ENCODE assay signal across 21 cellular contexts in genomic region chr11:2535673-2536439, GRCh38.
DNase-seq lines count a peak whose midpoint lies in the region; ATAC-seq and TF ChIP-seq lines count a peak whose summit lies in the region.
"Had no signal": no experiment of that assay in that cellular context is flagged by ENCODE, and none has a peak within 500 bp of the region (broad histone marks: within the 10 kb centered on the region; RNA-seq: fewer than 3 reads in every experiment).

No MANE protein-coding gene starts in this region.

- H3K9ac ChIP-seq in trophoblast cell (ENCODE audit: low read length), result no peak overlapping the region
- H3K9ac ChIP-seq in smooth muscle cell (ENCODE audit: low read depth), result no peak overlapping the region

- H2BK12ac ChIP-seq in trophoblast cell (ENCODE audit: low read length), result peak overlapping the region; percentile 53

- TF ChIP-seq POLR2A in adrenal gland (IDR thresholded peaks at IDR 0.05), result no peak

- H4K91ac ChIP-seq in trophoblast cell (ENCODE audit: low read depth, low read length), result peak overlapping the region; percentile 82

- H3K36me3 ChIP-seq in adrenal gland (replicated peaks in 1 of 2) (peaks cover 0 to 9% of the 10 kb centered on the region in 2 donors), trophoblast cell (ENCODE audit: control insufficient read depth in 1 of 2, insufficient read depth in 2 of 2, low read length in 2 of 2) (no peaks in the 10 kb centered on the region), smooth muscle cell (ENCODE audit: low read depth) (no peaks in the 10 kb centered on the region)
- H3K36me3 ChIP-seq: thyroid gland, WERI-Rb-1 had no signal

- H3K4me3 Mint-ChIP-seq in CD14-positive monocyte, result no peak overlapping the region
- H3K4me3 Mint-ChIP-seq: activated naive CD8-positive, alpha-beta T cell treated with anti-CD3 and anti-CD28 coated beads, Interleukin-2, amount 50 U/mL, for 24 hours; T-helper 1 cell treated with Interleukin-12 subunit alpha and Interleukin-12 subunit beta and Interleukin-4 antibody, amounts not matched to agents 30 μg/mL and 1 μg/mL, for 36 hours had no signal

- H3F3A ChIP-seq in smooth muscle cell (ENCODE audit: low read depth), result peaks cover 7% of the 10 kb centered on the region

- peaks cover 37% of the 10 kb centered on the region for H3K4me1 Mint-ChIP-seq in CD14-positive monocyte

- no peak overlapping the region for H3K4ac ChIP-seq in trophoblast cell (ENCODE audit: low read depth, low read length)

- intact Hi-C loops in CD14-positive monocyte (cut with micrococcal nuclease) (loop anchor here in 1 of 2 donors (10.0 kb wide), 1 partner anchor 429 kb away; no protein-coding TSS in a partner anchor), adrenal gland (cut with DNase I) (no loop called here), left ventricle myocardium superior (cut with micrococcal nuclease) (no loop called here)

- H3K18ac ChIP-seq in trophoblast cell (ENCODE audit: low read length), result no peak overlapping the region

- H3K27me3 ChIP-seq in adrenal gland (no peaks in the 10 kb centered on the region), trophoblast cell (ENCODE audit: insufficient read depth, low read length) (no peaks in the 10 kb centered on the region), smooth muscle cell (ENCODE audit: low read depth) (no peaks in the 10 kb centered on the region)
- H3K27me3 ChIP-seq: heart right ventricle, thyroid gland had no signal

- H3K79me1 ChIP-seq in trophoblast cell (ENCODE audit: low read length), result peaks cover 21% of the 10 kb centered on the region

- peaks cover 19 to 45% of the 10 kb centered on the region in 2 donors for H3K36me3 Mint-ChIP-seq in CD14-positive monocyte

- H3K4me3 ChIP-seq in adrenal gland (no peak overlapping the region), trophoblast cell (ENCODE audit: low read depth, low read length) (no peak overlapping the region), smooth muscle cell (no peak overlapping the region)
- H3K4me3 ChIP-seq: heart right ventricle, PC-9, thyroid gland had no signal

- no peak for TF ChIP-seq CTCF in CD14-positive monocyte (IDR thresholded peaks at IDR 0.05)
- TF ChIP-seq CTCF in adrenal gland (IDR thresholded peaks at IDR 0.05), result no peak
- TF ChIP-seq CTCF in smooth muscle cell (IDR thresholded peaks at IDR 0.05; ENCODE audit: borderline replicate concordance, insufficient read depth, poor library complexity, severe bottlenecking), result no peak

- peak overlapping the region; percentile 11 for H2AK5ac ChIP-seq in trophoblast cell (ENCODE audit: low read length)

- H3K27me3 Mint-ChIP-seq in CD14-positive monocyte (ENCODE audit: low read depth in 3 of 3), result peaks cover 5 to 16% (median 7%) of the 10 kb centered on the region in 3 donors

- H3K27ac Mint-ChIP-seq in CD14-positive monocyte, result peak overlapping the region in 1 of 7 donors; percentile 43
- H3K27ac Mint-ChIP-seq: activated naive CD8-positive, alpha-beta T cell treated with anti-CD3 and anti-CD28 coated beads, Interleukin-2, amount 50 U/mL, for 24 hours; T-helper 1 cell treated with Interleukin-12 subunit alpha and Interleukin-12 subunit beta and Interleukin-4 antibody, amounts not matched to agents 30 μg/mL and 1 μg/mL, for 36 hours had no signal

- peaks cover 6% of the 10 kb centered on the region for H3K79me2 ChIP-seq in trophoblast cell (ENCODE audit: control insufficient read depth, insufficient read depth, low read length, poor library complexity)
- H3K79me2 ChIP-seq in smooth muscle cell (ENCODE audit: low read depth), result no peaks in the 10 kb centered on the region

- H3K27ac ChIP-seq in adrenal gland (peak overlapping the region in 3 of 5 donors; percentile 85 to 93 (median 89)), trophoblast cell (ENCODE audit: low read depth, low read length) (no peak overlapping the region), smooth muscle cell (ENCODE audit: low read depth) (no peak overlapping the region)
- H3K27ac ChIP-seq: heart right ventricle, PC-9, thyroid gland, WERI-Rb-1 had no signal

- H3K4me2 ChIP-seq in trophoblast cell (ENCODE audit: low read length) (no peak overlapping the region), smooth muscle cell (no peak overlapping the region)
- H3K4me2 ChIP-seq: PC-9 had no signal

- H4K20me1 ChIP-seq in smooth muscle cell (ENCODE audit: low read depth), result no peaks in the 10 kb centered on the region

- no peak overlapping the region for H2BK5ac ChIP-seq in trophoblast cell (ENCODE audit: low read depth, low read length, poor library complexity)

- H4K8ac ChIP-seq in trophoblast cell (ENCODE audit: low read depth, low read length), result no peak overlapping the region

- H3K23ac ChIP-seq in trophoblast cell (ENCODE audit: low read length), result no peak overlapping the region

- 83 to 96% (median 89%) methylated on average over 10 to 27 of the region's 27 CpGs; no CpG with 5 or more reads in 1 of the 4 donors for WGBS in adrenal gland, 4 donors
- no CpG with 5 or more reads among the region's 27 CpGs for WGBS in trophoblast cell (ENCODE audit: extremely low coverage, insufficient coverage, insufficient read length)
- WGBS in smooth muscle cell (ENCODE audit: low lambda C conversion rate), result 91% methylated on average over 27 of the region's 27 CpGs

- H4K12ac ChIP-seq in trophoblast cell (ENCODE audit: low read depth, low read length), result no peak overlapping the region

- DNase-seq in CD14-positive monocyte (ENCODE audit: low spot score), result peak; percentile 41
- DNase-seq in adrenal gland, result peak in 4 of 7 donors; percentile 11 to 49 (median 20)
- DNase-seq in left ventricle myocardium superior, result peak; percentile 37
- no peak for DNase-seq in trophoblast cell
- no peak for DNase-seq in GDM1 (lab: John Stamatoyannopoulos, UW)
- DNase-seq in activated gamma-delta T cell (lab: John Stamatoyannopoulos, UW), result no peak
- DNase-seq in smooth muscle cell (lab: John Stamatoyannopoulos, UW; ENCODE audit: unreplicated experiment), result no peak
- DNase-seq: activated CD4-positive, alpha-beta T cell treated with anti-CD3 and anti-CD28 coated beads, Interleukin-2, amount 50 U/mL, for 4 hours; activated naive CD8-positive, alpha-beta T cell treated with anti-CD3 and anti-CD28 coated beads, Interleukin-2, amount 50 U/mL, for 24 hours; AML-193; dermis blood vessel endothelial cell; KBM-7; NCI-H748 treated with DMSO at 0.1 percent for 48 hours; PC-9; stimulated activated CD4-positive, alpha-beta T cell treated with anti-CD3 and anti-CD28 coated beads, Interleukin-2, amount 100 ng/mL, for 24 hours; stimulated activated naive CD4-positive, alpha-beta T cell treated with Interleukin-2 at 50 U/mL for 16 hours; WERI-Rb-1 had no signal

- peaks cover 27 to 30% of the 10 kb centered on the region in 2 donors for H3K4me1 ChIP-seq in adrenal gland (replicated peaks in 1 of 2)
- H3K4me1 ChIP-seq in trophoblast cell (ENCODE audit: control insufficient read depth in 1 of 2, insufficient read depth in 2 of 2, low read length in 2 of 2), result peaks cover 17% of the 10 kb centered on the region in 2 experiments
- peaks cover 14% of the 10 kb centered on the region for H3K4me1 ChIP-seq in smooth muscle cell (ENCODE audit: low read depth)

- no peak for ATAC-seq in left ventricle myocardium superior
- ATAC-seq: activated naive CD8-positive, alpha-beta T cell treated with anti-CD3 and anti-CD28 coated beads, Interleukin-2, amount 50 U/mL, for 24 hours; heart right ventricle had no signal

- peak overlapping the region; percentile 26 for H3K14ac ChIP-seq in trophoblast cell (ENCODE audit: low read length)

- H2AFZ ChIP-seq in trophoblast cell (ENCODE audit: insufficient read depth, low read length, poor library complexity) (no peak overlapping the region), smooth muscle cell (ENCODE audit: low read depth) (no peak overlapping the region)
- H2AFZ ChIP-seq: PC-9 had no signal

- H3K9me3 Mint-ChIP-seq in CD14-positive monocyte, result no peaks in the 10 kb centered on the region
- H3K9me3 Mint-ChIP-seq: activated naive CD8-positive, alpha-beta T cell treated with anti-CD3 and anti-CD28 coated beads, Interleukin-2, amount 50 U/mL, for 24 hours; T-helper 1 cell treated with Interleukin-12 subunit alpha and Interleukin-12 subunit beta and Interleukin-4 antibody, amounts not matched to agents 30 μg/mL and 1 μg/mL, for 36 hours had no signal

- no peaks in the 10 kb centered on the region for H3K9me3 ChIP-seq in adrenal gland (replicated peaks in 1 of 3)
- H3K9me3 ChIP-seq in trophoblast cell (ENCODE audit: insufficient read depth, low read depth, low read length), result peaks cover 6% of the 10 kb centered on the region
- no peaks in the 10 kb centered on the region for H3K9me3 ChIP-seq in smooth muscle cell (replicated peaks; ENCODE audit: low read depth)
- H3K9me3 ChIP-seq: Caco-2, heart right ventricle, thyroid gland had no signal

- peak overlapping the region; percentile 87 for H2BK120ac ChIP-seq in trophoblast cell (ENCODE audit: insufficient read depth, low read length, poor library complexity)

Comparison
In these comparisons a context has a peak if more than half of its experiments do, and no peak if none do; other contexts are left out.
1. DNase-seq: peak in CD14-positive monocyte (single experiment), adrenal gland (4 of 7) and left ventricle myocardium superior (single experiment); none in trophoblast cell (0 of 2), GDM1 (single experiment), activated gamma-delta T cell (single experiment) and smooth muscle cell (single experiment).
2. H3K27ac ChIP-seq: peak in adrenal gland (3 of 5); none in trophoblast cell (single experiment) and smooth muscle cell (single experiment).